In the genomic region with DNA sequence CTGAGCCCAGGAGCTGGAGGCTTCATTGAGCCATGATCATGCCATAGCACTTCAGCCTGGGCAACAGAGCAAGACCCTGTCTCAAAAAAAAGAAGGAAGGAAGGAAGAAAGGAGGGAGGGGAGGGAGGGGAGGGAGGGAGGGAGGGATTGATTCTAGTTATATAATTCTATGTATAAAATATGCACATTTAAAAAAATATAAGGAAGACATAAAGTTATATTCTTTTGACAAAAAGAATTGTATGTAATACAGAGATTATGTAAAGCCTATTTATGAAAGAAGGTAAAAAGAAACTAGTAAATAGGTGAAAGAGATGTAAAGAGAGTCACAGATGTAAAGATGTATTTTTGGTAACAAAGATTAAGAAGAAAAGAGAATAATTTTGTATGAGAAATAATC, we compare ENCODE assay signal across 20 cellular contexts. TPM values are rescaled to one million over a fixed set of nuclear protein-coding genes. Genes with fewer than 3 reads are reported as not detected.
DNase-seq lines count a peak whose midpoint lies in the region; ATAC-seq, FAIRE-seq and TF ChIP-seq lines count a peak whose summit lies in the region.
"Had no signal": no experiment of that assay in that cellular context is flagged by ENCODE, and none has a peak within 500 bp of the region (broad histone marks: within the 10 kb centered on the region; RNA-seq: fewer than 3 reads in every experiment).

No MANE protein-coding gene starts in this region.

- no peaks in the 10 kb centered on the region for H3K27me3 ChIP-seq in K562 (ENCODE audit: control insufficient read depth in 2 of 2, insufficient read depth in 2 of 2, low read length in 2 of 2)

- TF ChIP-seq RAD21 in A549 (conservative IDR thresholded peaks at IDR 0.05 in 1 of 2, IDR thresholded peaks at IDR 0.05 in 1 of 2) (no peak), K562 (CRISPR knock-in tag; conservative IDR thresholded peaks at IDR 0.05 in 1 of 2, IDR thresholded peaks at IDR 0.05 in 1 of 2) (no peak)

- no peak overlapping the region for H3K9ac ChIP-seq in K562 (ENCODE audit: insufficient read depth in 1 of 2, low read depth in 2 of 2, low read length in 2 of 2)

- H3K4me1 Mint-ChIP-seq in activated CD4-positive, alpha-beta T cell treated with anti-CD3 and anti-CD28 coated beads, Interleukin-2, amount 10 ng/mL, durations not matched to agents 24 days and 14 days = peaks cover 55% of the 10 kb centered on the region
- H3K4me1 Mint-ChIP-seq in T-helper 17 cell = peaks cover 40% of the 10 kb centered on the region
- peaks cover 59% of the 10 kb centered on the region for H3K4me1 Mint-ChIP-seq in activated T-helper 2 cell treated with anti-CD3 and anti-CD28 coated beads, Interferon-gamma antibody, Interleukin-2, Interleukin-4, amounts not matched to agents 10 μg/mL and 5 μg/mL and 100 μg/mL, durations not matched to agents 14 hours and 24 hours and 36 hours (ENCODE audit: low read depth)

- H3K4me3 Mint-ChIP-seq in activated CD4-positive, alpha-beta T cell treated with anti-CD3 and anti-CD28 coated beads, Interleukin-2, amount 10 ng/mL, durations not matched to agents 24 days and 14 days = peak overlapping the region; percentile 39
- peak overlapping the region; percentile 61 for H3K4me3 Mint-ChIP-seq in T-helper 17 cell
- no peak overlapping the region for H3K4me3 Mint-ChIP-seq in activated T-helper 2 cell treated with anti-CD3 and anti-CD28 coated beads, Interferon-gamma antibody, Interleukin-2, Interleukin-4, amounts not matched to agents 10 μg/mL and 5 μg/mL and 100 μg/mL, durations not matched to agents 14 hours and 24 hours and 36 hours (ENCODE audit: low read depth)

- H3K4me1 ChIP-seq in A549 (peaks cover 47% of the 10 kb centered on the region), K562 (replicated peaks in 1 of 2; ENCODE audit: control insufficient read depth in 2 of 2, insufficient read depth in 2 of 2, low read length in 2 of 2) (peaks cover 13 to 32% of the 10 kb centered on the region in 2 experiments)

- no peak for TF ChIP-seq CTCF in A549 (IDR thresholded peaks at IDR 0.05)
- TF ChIP-seq CTCF in K562 (IDR thresholded peaks at IDR 0.05 in 2 of 3, conservative IDR thresholded peaks at IDR 0.05 in 1 of 3; ENCODE audit: insufficient read depth in 2 of 3, low read depth in 1 of 3, low read length in 3 of 3) = no peak

- no peak for ATAC-seq in A549
- ATAC-seq in T-helper 17 cell = no peak
- ATAC-seq in K562 = no peak
- ATAC-seq in GM21423 (IDR thresholded peaks at IDR 0.05; ENCODE audit: unreplicated experiment) = no peak

- H3K4me3 ChIP-seq in A549 (no peak overlapping the region), K562 (no peak overlapping the region)

- no TSS peak for BruUV-seq in K562 (replicated peaks; lab: Mats Ljungman, UMichigan)

- no peak for FAIRE-seq in A549 (lab: Jason Lieb, UNC)
- no peak for FAIRE-seq in K562 (lab: Jason Lieb, UNC)
- FAIRE-seq: A204.1, G401.6, GM12891, GM19239, RCC 7860 had no signal

- no peaks in the 10 kb centered on the region for H3K9me3 Mint-ChIP-seq in activated CD4-positive, alpha-beta T cell treated with anti-CD3 and anti-CD28 coated beads, Interleukin-2, amount 10 ng/mL, durations not matched to agents 24 days and 14 days
- H3K9me3 Mint-ChIP-seq in activated T-helper 2 cell treated with anti-CD3 and anti-CD28 coated beads, Interferon-gamma antibody, Interleukin-2, Interleukin-4, amounts not matched to agents 10 μg/mL and 5 μg/mL and 100 μg/mL, durations not matched to agents 14 hours and 24 hours and 36 hours = no peaks in the 10 kb centered on the region

- no peaks in the 10 kb centered on the region for H4K20me1 ChIP-seq in K562 (replicated peaks; ENCODE audit: control insufficient read depth, insufficient read depth, low read length)

- in situ Hi-C loops in K562 (cut with MboI) = loop anchor here (10.0 kb wide), 1 partner anchor 382 kb away; no protein-coding TSS in a partner anchor

- peaks cover 5% of the 10 kb centered on the region for H3K9me1 ChIP-seq in K562 (ENCODE audit: control insufficient read depth, insufficient read depth, low read length)

- H3K36me3 ChIP-seq in K562 (ENCODE audit: control insufficient read depth, insufficient read depth, low read length) = no peaks in the 10 kb centered on the region

- no peak for TF ChIP-seq EP300 in A549 (IDR thresholded peaks at IDR 0.05)
- TF ChIP-seq EP300 in K562 (IDR thresholded peaks at IDR 0.05; ENCODE audit: low read length) = no peak

- intact Hi-C loops in activated CD4-positive, alpha-beta T cell treated with anti-CD3 and anti-CD28 coated beads, Interleukin-2, amount 10 ng/mL, durations not matched to agents 24 days and 14 days (cut with micrococcal nuclease) = no loop called here
- intact Hi-C loops in K562 (cut with micrococcal nuclease) = loop anchor here (10.0 kb wide), 1 partner anchor 268 kb away; no protein-coding TSS in a partner anchor
- intact Hi-C loops in activated T-helper 2 cell treated with anti-CD3 and anti-CD28 coated beads, Interferon-gamma antibody, Interleukin-2, Interleukin-4, amounts not matched to agents 10 μg/mL and 5 μg/mL and 100 μg/mL, durations not matched to agents 14 hours and 24 hours and 36 hours (cut with micrococcal nuclease) = no loop called here

- no peaks in the 10 kb centered on the region for H3K9me3 ChIP-seq in A549
- H3K9me3 ChIP-seq in T-helper 17 cell (ENCODE audit: control insufficient read depth, low read length, poor library complexity, severe bottlenecking) = no peaks in the 10 kb centered on the region
- H3K9me3 ChIP-seq in K562 (replicated peaks; ENCODE audit: control insufficient read depth, insufficient read depth, low read depth, low read length) = no peaks in the 10 kb centered on the region
- H3K9me3 ChIP-seq: Caco-2 had no signal

- H3K4me2 ChIP-seq in A549 (no peak overlapping the region), K562 (ENCODE audit: insufficient read depth, low read length) (no peak overlapping the region)

- DNase-seq in activated CD4-positive, alpha-beta T cell treated with anti-CD3 and anti-CD28 coated beads, Interleukin-2, amount 10 ng/mL, durations not matched to agents 24 days and 14 days = no peak
- DNase-seq in activated CD4-positive, alpha-beta T cell treated with anti-CD3 and anti-CD28 coated beads, Interleukin-2, amount 50 U/mL, for 4 hours = no peak
- no peak for DNase-seq in A549 (ENCODE audit: low read depth in 1 of 2, low spot score in 1 of 2)
- DNase-seq in T-helper 17 cell = no peak
- DNase-seq in K562 (ENCODE audit: extremely low read depth in 1 of 4, low spot score in 3 of 4) = no peak
- DNase-seq in EL = no peak
- no peak for DNase-seq in activated T-helper 2 cell treated with anti-CD3 and anti-CD28 coated beads, Interferon-gamma antibody, Interleukin-2, Interleukin-4, amounts not matched to agents 10 μg/mL and 5 μg/mL and 100 μg/mL, durations not matched to agents 14 hours and 24 hours and 36 hours (ENCODE audit: low spot score)
- DNase-seq: Caco-2, HCEC 1CT, MV-4-11, NCI-H1436 treated with DMSO at 0.1 percent for 48 hours, NCI-H2081 treated with DMSO at 0.1 percent for 48 hours, NCI-H524 had no signal

- CTCF ChIA-PET in A549 (lab: Yijun Ruan, JAX) (interaction anchor here (0.6 to 11.3 kb wide), 6 partner anchors 16 to 378 kb away, joined by 3 to 178 read pairs (median 3); a partner anchor contains a TSS), K562 (lab: Yijun Ruan, JAX; ENCODE audit: low intra/inter-chr PET ratio) (no interaction called here)

- POLR2A ChIA-PET in A549 (lab: Yijun Ruan, JAX) = interaction anchor here (0.6 to 6.7 kb wide), 2 partner anchors 17 to 21 kb away, joined by 4 to 131 read pairs; a partner anchor contains a TSS
- POLR2A ChIA-PET in K562 (lab: Yijun Ruan, JAX) = interaction anchor here (2.0 kb wide), 1 partner anchor 16 kb away, joined by 6 read pairs; no protein-coding TSS in a partner anchor

- H3K79me2 ChIP-seq in K562 (ENCODE audit: control insufficient read depth, insufficient read depth, low read length) = no peaks in the 10 kb centered on the region

- H3K27me3 Mint-ChIP-seq in activated CD4-positive, alpha-beta T cell treated with anti-CD3 and anti-CD28 coated beads, Interleukin-2, amount 10 ng/mL, durations not matched to agents 24 days and 14 days = no peaks in the 10 kb centered on the region
- no peaks in the 10 kb centered on the region for H3K27me3 Mint-ChIP-seq in T-helper 17 cell
- H3K27me3 Mint-ChIP-seq in activated T-helper 2 cell treated with anti-CD3 and anti-CD28 coated beads, Interferon-gamma antibody, Interleukin-2, Interleukin-4, amounts not matched to agents 10 μg/mL and 5 μg/mL and 100 μg/mL, durations not matched to agents 14 hours and 24 hours and 36 hours (ENCODE audit: low read depth) = no peaks in the 10 kb centered on the region

- H3K27ac ChIP-seq in A549 (peak overlapping the region; percentile 31 to 71; a peak in 4 of 6 replicates), K562 (ENCODE audit: extremely low read depth, low read depth, low read length) (no peak overlapping the region)
- H3K27ac ChIP-seq: C4-2B had no signal

- peaks cover 4% of the 10 kb centered on the region for H3K36me3 Mint-ChIP-seq in activated CD4-positive, alpha-beta T cell treated with anti-CD3 and anti-CD28 coated beads, Interleukin-2, amount 10 ng/mL, durations not matched to agents 24 days and 14 days (ENCODE audit: low read depth)
- no peaks in the 10 kb centered on the region for H3K36me3 Mint-ChIP-seq in T-helper 17 cell (ENCODE audit: low read depth)
- H3K36me3 Mint-ChIP-seq in activated T-helper 2 cell treated with anti-CD3 and anti-CD28 coated beads, Interferon-gamma antibody, Interleukin-2, Interleukin-4, amounts not matched to agents 10 μg/mL and 5 μg/mL and 100 μg/mL, durations not matched to agents 14 hours and 24 hours and 36 hours (ENCODE audit: low read depth) = peaks cover 9% of the 10 kb centered on the region

- H3K27ac Mint-ChIP-seq in activated CD4-positive, alpha-beta T cell treated with anti-CD3 and anti-CD28 coated beads, Interleukin-2, amount 10 ng/mL, durations not matched to agents 24 days and 14 days = peak overlapping the region; percentile 80
- H3K27ac Mint-ChIP-seq in T-helper 17 cell = no peak overlapping the region
- no peak overlapping the region for H3K27ac Mint-ChIP-seq in activated T-helper 2 cell treated with anti-CD3 and anti-CD28 coated beads, Interferon-gamma antibody, Interleukin-2, Interleukin-4, amounts not matched to agents 10 μg/mL and 5 μg/mL and 100 μg/mL, durations not matched to agents 14 hours and 24 hours and 36 hours

- no peak overlapping the region for H2AFZ ChIP-seq in K562 (ENCODE audit: low read depth, low read length)

- TF ChIP-seq POLR2A in A549 (IDR thresholded peaks at IDR 0.05; ENCODE audit: low read length) (no peak), K562 (conservative IDR thresholded peaks at IDR 0.05) (no peak)

RNA-seq across cellular contexts. Expression of a gene that starts 17.6 kb away (rescaled TPM):
- total RNA-seq in activated CD4-positive, alpha-beta T cell treated with anti-CD3 and anti-CD28 coated beads, Interleukin-2, amount 10 ng/mL, durations not matched to agents 24 days and 14 days = 2,196 and 2,218 TPM in 2 replicates
- polyA plus RNA-seq in A549 (2011; rRNA removed) (2,292 and 3,109 TPM in 2 replicates), A549 (2017; fragmentation: RNase III; extraction: RNeasy Plus Mini Kit Qiagen cat#74134 plus additional on column Dnase treatment) (6,648 to 7,189 TPM (median 7,015 TPM) in 3 replicates), K562 (2011; rRNA removed) (266 and 531 TPM in 2 replicates), K562 (2014; fragmentation: Illumina TruSeq; extraction: Trizol) (1,329 TPM in 2 replicates), K562 (2014; fragmentation: Nextera tagmentation; extraction: Ambion mirVana) (100 to 1,000 TPM; 382 to 669 TPM), K562 (2014; rRNA removed) (1,359 and 1,607 TPM in 2 replicates)
- polyA plus RNA-seq in A549 (2012; cell fraction: cytosol; rRNA removed) = 4,680 and 6,577 TPM in 2 replicates
- 1,922 and 4,092 TPM in 2 replicates for polyA plus RNA-seq in A549 (2012; cell fraction: nucleus; rRNA removed)
- polyA minus RNA-seq in A549 (2011; rRNA and poly(A)+ RNA removed) = 369 and 387 TPM in 2 replicates
- total RNA-seq in T-helper 17 cell (1,000 to 10,000 TPM; 1,429 to 1,736 TPM), K562 (2014; rRNA removed) (1,173 and 2,226 TPM in 2 replicates), K562 (2014; rRNA removed; fragmentation: Illumina TruSeq; extraction: Trizol) (959 and 1,048 TPM in 2 replicates), K562 (2015; rRNA removed; fragmentation: Illumina TruSeq; extraction: Trizol) (1,394 and 1,397 TPM in 2 replicates), K562 (2021) (583 and 608 TPM in 2 replicates)
- total RNA-seq in K562 (2011; cell fraction: chromatin; rRNA removed; ENCODE audit: low replicate concordance) = 30.5 and 48.2 TPM in 2 replicates
- 34.2 and 70.4 TPM in 2 replicates for total RNA-seq in K562 (2011; cell fraction: nucleolus; rRNA removed)
- total RNA-seq in K562 (2011; cell fraction: nucleoplasm; rRNA removed) = 75.8 and 139 TPM in 2 replicates
- polyA plus RNA-seq in K562 (2011; cell fraction: cytosol; rRNA removed) = 433 and 683 TPM in 2 replicates
- polyA plus RNA-seq in K562 (2011; cell fraction: nucleus; rRNA removed) = 284 and 308 TPM in 2 replicates
- polyA plus RNA-seq in K562 (2012) = 1,629 and 1,914 TPM in 2 replicates
- 163 and 256 TPM in 2 replicates for polyA minus RNA-seq in K562 (2011; rRNA and poly(A)+ RNA removed)
- polyA minus RNA-seq in K562 (2011; cell fraction: cytosol; rRNA and poly(A)+ RNA removed) = 121 and 183 TPM in 2 replicates
- 21.8 and 28.5 TPM in 2 replicates for polyA minus RNA-seq in K562 (2011; cell fraction: nucleus; rRNA and poly(A)+ RNA removed)
- 2,676 and 2,847 TPM in 2 replicates for total RNA-seq in activated T-helper 2 cell treated with anti-CD3 and anti-CD28 coated beads, Interferon-gamma antibody, Interleukin-2, Interleukin-4, amounts not matched to agents 10 μg/mL and 5 μg/mL and 100 μg/mL, durations not matched to agents 14 hours and 24 hours and 36 hours

RNA-seq across cellular contexts. Expression of a gene that starts 42.1 kb away (rescaled TPM):
- total RNA-seq in activated CD4-positive, alpha-beta T cell treated with anti-CD3 and anti-CD28 coated beads, Interleukin-2, amount 10 ng/mL, durations not matched to agents 24 days and 14 days = 56.3 and 59.6 TPM in 2 replicates
- polyA plus RNA-seq in A549 (2011; rRNA removed) (6.1 and 8.1 TPM in 2 replicates), A549 (2017; fragmentation: RNase III; extraction: RNeasy Plus Mini Kit Qiagen cat#74134 plus additional on column Dnase treatment) (7.0 to 7.4 TPM (median 7.1 TPM) in 3 replicates), K562 (2011; rRNA removed) (0.14 and 0.45 TPM in 2 replicates), K562 (2014; fragmentation: Illumina TruSeq; extraction: Trizol) (0.07 TPM in 1 of 2 replicates, not detected in the other), K562 (2014; fragmentation: Nextera tagmentation; extraction: Ambion mirVana) (under 1 TPM; 0.08 to 0.38 TPM), K562 (2014; rRNA removed) (0.09 TPM in 1 of 2 replicates, not detected in the other)
- polyA plus RNA-seq in A549 (2012; cell fraction: cytosol; rRNA removed) = 6.3 and 8.3 TPM in 2 replicates
- 8.9 and 9.0 TPM in 2 replicates for polyA plus RNA-seq in A549 (2012; cell fraction: nucleus; rRNA removed)
- polyA minus RNA-seq in A549 (2011; rRNA and poly(A)+ RNA removed) = 18.1 and 18.9 TPM in 2 replicates
- total RNA-seq in T-helper 17 cell (10 to 100 TPM; 60.5 to 93.7 TPM), K562 (2014; rRNA removed) (0.12 and 0.18 TPM in 2 replicates), K562 (2014; rRNA removed; fragmentation: Illumina TruSeq; extraction: Trizol) (0.16 and 0.25 TPM in 2 replicates), K562 (2015; rRNA removed; fragmentation: Illumina TruSeq; extraction: Trizol) (0.36 TPM in 1 of 2 replicates, not detected in the other), K562 (2021) (0.31 and 0.33 TPM in 2 replicates)
- 0.42 TPM in 1 of 2 replicates, not detected in the other for total RNA-seq in K562 (2011; cell fraction: chromatin; rRNA removed; ENCODE audit: low replicate concordance)
- total RNA-seq in K562 (2011; cell fraction: nucleolus; rRNA removed) = 0.17 and 0.79 TPM in 2 replicates
- total RNA-seq in K562 (2011; cell fraction: nucleoplasm; rRNA removed) = 0.44 and 0.53 TPM in 2 replicates
- 0.41 and 0.49 TPM in 2 replicates for polyA plus RNA-seq in K562 (2011; cell fraction: cytosol; rRNA removed)
- 0.36 TPM in 1 of 2 replicates, not detected in the other for polyA plus RNA-seq in K562 (2011; cell fraction: nucleus; rRNA removed)
- 0.25 and 0.47 TPM in 2 replicates for polyA plus RNA-seq in K562 (2012)
- 0.42 and 0.95 TPM in 2 replicates for polyA minus RNA-seq in K562 (2011; rRNA and poly(A)+ RNA removed)
- polyA minus RNA-seq in K562 (2011; cell fraction: cytosol; rRNA and poly(A)+ RNA removed) = 0.48 TPM in 1 of 2 replicates, not detected in the other
- polyA minus RNA-seq in K562 (2011; cell fraction: nucleus; rRNA and poly(A)+ RNA removed) = 0.11 and 0.54 TPM in 2 replicates
- 67.9 and 71.2 TPM in 2 replicates for total RNA-seq in activated T-helper 2 cell treated with anti-CD3 and anti-CD28 coated beads, Interferon-gamma antibody, Interleukin-2, Interleukin-4, amounts not matched to agents 10 μg/mL and 5 μg/mL and 100 μg/mL, durations not matched to agents 14 hours and 24 hours and 36 hours

RNA-seq across cellular contexts. Expression of a gene that starts 48.0 kb away (rescaled TPM):
- 98.1 and 101 TPM in 2 replicates for total RNA-seq in activated CD4-positive, alpha-beta T cell treated with anti-CD3 and anti-CD28 coated beads, Interleukin-2, amount 10 ng/mL, durations not matched to agents 24 days and 14 days
- polyA plus RNA-seq in A549 (2011; rRNA removed) (194 and 221 TPM in 2 replicates), A549 (2017; fragmentation: RNase III; extraction: RNeasy Plus Mini Kit Qiagen cat#74134 plus additional on column Dnase treatment) (76.5 to 83.9 TPM (median 77.8 TPM) in 3 replicates), K562 (2011; rRNA removed) (57.7 and 88.2 TPM in 2 replicates), K562 (2014; fragmentation: Illumina TruSeq; extraction: Trizol) (52.0 and 52.8 TPM in 2 replicates), K562 (2014; fragmentation: Nextera tagmentation; extraction: Ambion mirVana) (1 to 10 TPM; 6.8 to 7.5 TPM), K562 (2014; rRNA removed) (36.7 and 43.9 TPM in 2 replicates)
- polyA plus RNA-seq in A549 (2012; cell fraction: cytosol; rRNA removed) = 52.1 and 59.5 TPM in 2 replicates
- 15.5 and 20.4 TPM in 2 replicates for polyA plus RNA-seq in A549 (2012; cell fraction: nucleus; rRNA removed)
- 103 and 125 TPM in 2 replicates for polyA minus RNA-seq in A549 (2011; rRNA and poly(A)+ RNA removed)
- total RNA-seq in T-helper 17 cell (10 to 100 TPM; 63.6 to 80.6 TPM), K562 (2014; rRNA removed) (30.7 and 34.7 TPM in 2 replicates), K562 (2014; rRNA removed; fragmentation: Illumina TruSeq; extraction: Trizol) (61.3 and 73.9 TPM in 2 replicates), K562 (2015; rRNA removed; fragmentation: Illumina TruSeq; extraction: Trizol) (46.5 and 47.0 TPM in 2 replicates), K562 (2021) (68.8 and 69.5 TPM in 2 replicates)
- total RNA-seq in K562 (2011; cell fraction: chromatin; rRNA removed; ENCODE audit: low replicate concordance) = 25.9 and 38.5 TPM in 2 replicates
- total RNA-seq in K562 (2011; cell fraction: nucleolus; rRNA removed) = 8.8 and 10.0 TPM in 2 replicates
- 17.4 and 18.4 TPM in 2 replicates for total RNA-seq in K562 (2011; cell fraction: nucleoplasm; rRNA removed)
- 28.6 and 42.6 TPM in 2 replicates for polyA plus RNA-seq in K562 (2011; cell fraction: cytosol; rRNA removed)
- polyA plus RNA-seq in K562 (2011; cell fraction: nucleus; rRNA removed) = 23.7 and 33.0 TPM in 2 replicates
- 49.1 and 51.2 TPM in 2 replicates for polyA plus RNA-seq in K562 (2012)
- polyA minus RNA-seq in K562 (2011; rRNA and poly(A)+ RNA removed) = 80.5 and 109 TPM in 2 replicates
- polyA minus RNA-seq in K562 (2011; cell fraction: cytosol; rRNA and poly(A)+ RNA removed) = 18.0 and 41.3 TPM in 2 replicates
- 8.1 and 14.1 TPM in 2 replicates for polyA minus RNA-seq in K562 (2011; cell fraction: nucleus; rRNA and poly(A)+ RNA removed)
- 82.6 and 86.3 TPM in 2 replicates for total RNA-seq in activated T-helper 2 cell treated with anti-CD3 and anti-CD28 coated beads, Interferon-gamma antibody, Interleukin-2, Interleukin-4, amounts not matched to agents 10 μg/mL and 5 μg/mL and 100 μg/mL, durations not matched to agents 14 hours and 24 hours and 36 hours

Comparison
In these comparisons a context has a peak if more than half of its experiments do, and no peak if none do; other contexts are left out.
1. RNA of a gene that starts 42.1 kb away (total RNA-seq): 60.5 to 93.7 TPM in T-helper 17 cell, 67.9 to 71.2 TPM in activated T-helper 2 cell treated with anti-CD3 and anti-CD28 coated beads, Interferon-gamma antibody, Interleukin-2, Interleukin-4, amounts not matched to agents 10 μg/mL and 5 μg/mL and 100 μg/mL, durations not matched to agents 14 hours and 24 hours and 36 hours and 56.3 to 59.6 TPM in activated CD4-positive, alpha-beta T cell treated with anti-CD3 and anti-CD28 coated beads, Interleukin-2, amount 10 ng/mL, durations not matched to agents 24 days and 14 days; 0.12 to 0.79 TPM in K562; every median in the first group is over 10 times any median in the second.